Comparison of ENCODE assay signal across 16 cellular contexts in the genomic region with DNA sequence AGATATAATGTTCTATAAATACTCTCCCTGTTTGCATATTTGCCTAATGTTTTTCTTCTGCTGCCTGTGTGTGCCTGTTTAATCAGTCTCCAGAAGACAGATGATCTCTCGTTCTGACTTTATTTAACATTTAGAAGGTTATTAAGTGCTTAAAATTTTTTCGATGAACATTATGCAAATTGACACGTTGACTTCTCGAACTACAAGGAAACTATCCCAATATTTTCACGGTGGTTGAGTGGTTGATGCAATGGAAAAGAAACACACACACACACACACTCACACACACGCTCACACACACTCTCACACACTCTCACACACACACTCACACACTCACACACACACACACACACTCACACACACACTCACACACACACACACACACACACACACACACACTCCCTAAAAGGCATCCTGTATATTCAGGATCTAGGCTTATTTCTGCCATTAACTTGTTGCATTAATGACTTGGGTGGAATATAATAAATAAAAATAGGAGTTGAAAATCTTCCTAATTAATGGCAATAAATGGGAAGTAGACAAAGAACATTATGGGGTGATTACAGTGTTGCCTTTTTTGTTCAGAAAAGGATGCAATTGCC.
"Had no signal": no experiment of that assay in that cellular context is flagged by ENCODE, and none has a peak within 500 bp of the region (broad histone marks: within the 10 kb centered on the region; RNA-seq: fewer than 3 reads in every experiment).

No MANE protein-coding gene starts in this region.

- ATAC-seq: right cardiac atrium; stimulated activated naive B cell treated with anti-CD40 and anti-IgM and Interleukin-4, amounts not matched to agents 10 μg/mL and 1 μg/mL and 100 μg/mL, for 72 hours had no signal

- H3K36me3 Mint-ChIP-seq: naive B cell; stimulated activated naive B cell treated with anti-CD40 and anti-IgM and Interleukin-4, amounts not matched to agents 10 μg/mL and 1 μg/mL and 100 μg/mL, for 72 hours; type B pancreatic cell had no signal

- H3K9me3 Mint-ChIP-seq: activated B cell treated with CpG ODN at 0.5 μM for 24 hours; activated CD4-positive, alpha-beta T cell treated with anti-CD3 and anti-CD28 coated beads, Interleukin-2, amount 10 ng/mL, durations not matched to agents 7 days and 5 days; activated naive CD4-positive, alpha-beta T cell treated with anti-CD3 and anti-CD28 coated beads for 36 hours; immature natural killer cell; naive B cell; stimulated activated naive B cell treated with anti-CD40 and anti-IgM and Interleukin-4, amounts not matched to agents 10 μg/mL and 1 μg/mL and 100 μg/mL, for 72 hours; T-helper 1 cell treated with Interleukin-12 subunit alpha and Interleukin-12 subunit beta and Interleukin-4 antibody, amounts not matched to agents 30 μg/mL and 1 μg/mL, for 36 hours had no signal

- DNase-seq: activated B cell treated with CpG ODN at 0.5 μM for 24 hours; activated CD4-positive, alpha-beta T cell treated with anti-CD3 and anti-CD28 coated beads, Interleukin-2, amount 10 ng/mL, durations not matched to agents 7 days and 5 days; activated CD8-positive, alpha-beta memory T cell treated with anti-CD3 and anti-CD28 coated beads for 24 hours; activated naive CD4-positive, alpha-beta T cell treated with anti-CD3 and anti-CD28 coated beads for 36 hours; cerebellar nuclear complex; dorsolateral prefrontal cortex; immature natural killer cell; naive B cell; right cardiac atrium; spleen; stimulated activated CD4-positive, alpha-beta T cell treated with anti-CD3 and anti-CD28 coated beads, Interleukin-2, amount 100 ng/mL, for 24 hours; stimulated activated naive B cell treated with anti-CD40 and anti-IgM and Interleukin-4, amounts not matched to agents 10 μg/mL and 1 μg/mL and 100 μg/mL, for 72 hours had no signal

- H3K27me3 ChIP-seq: esophagus muscularis mucosa had no signal

- H3K27ac ChIP-seq: neutrophil, spleen had no signal

- H3K9me3 ChIP-seq: esophagus muscularis mucosa, neutrophil, spleen had no signal

- H3K4me3 ChIP-seq: dorsolateral prefrontal cortex, esophagus muscularis mucosa, spleen had no signal

- H3K27ac Mint-ChIP-seq: activated B cell treated with CpG ODN at 0.5 μM for 24 hours; activated CD4-positive, alpha-beta T cell treated with anti-CD3 and anti-CD28 coated beads, Interleukin-2, amount 10 ng/mL, durations not matched to agents 7 days and 5 days; activated naive CD4-positive, alpha-beta T cell treated with anti-CD3 and anti-CD28 coated beads for 36 hours; immature natural killer cell; stimulated activated naive B cell treated with anti-CD40 and anti-IgM and Interleukin-4, amounts not matched to agents 10 μg/mL and 1 μg/mL and 100 μg/mL, for 72 hours; T-helper 1 cell treated with Interleukin-12 subunit alpha and Interleukin-12 subunit beta and Interleukin-4 antibody, amounts not matched to agents 30 μg/mL and 1 μg/mL, for 36 hours; type B pancreatic cell had no signal

- H3K4me3 Mint-ChIP-seq: activated B cell treated with CpG ODN at 0.5 μM for 24 hours; activated CD4-positive, alpha-beta T cell treated with anti-CD3 and anti-CD28 coated beads, Interleukin-2, amount 10 ng/mL, durations not matched to agents 7 days and 5 days; activated naive CD4-positive, alpha-beta T cell treated with anti-CD3 and anti-CD28 coated beads for 36 hours; immature natural killer cell; stimulated activated naive B cell treated with anti-CD40 and anti-IgM and Interleukin-4, amounts not matched to agents 10 μg/mL and 1 μg/mL and 100 μg/mL, for 72 hours; T-helper 1 cell treated with Interleukin-12 subunit alpha and Interleukin-12 subunit beta and Interleukin-4 antibody, amounts not matched to agents 30 μg/mL and 1 μg/mL, for 36 hours; type B pancreatic cell had no signal

- H3K4me1 Mint-ChIP-seq: activated CD4-positive, alpha-beta T cell treated with anti-CD3 and anti-CD28 coated beads, Interleukin-2, amount 10 ng/mL, durations not matched to agents 7 days and 5 days; immature natural killer cell; naive B cell had no signal

- H3K36me3 ChIP-seq: esophagus muscularis mucosa, neutrophil, spleen had no signal
